ENCODE assay signal across 1 cellular context in the genomic region with DNA sequence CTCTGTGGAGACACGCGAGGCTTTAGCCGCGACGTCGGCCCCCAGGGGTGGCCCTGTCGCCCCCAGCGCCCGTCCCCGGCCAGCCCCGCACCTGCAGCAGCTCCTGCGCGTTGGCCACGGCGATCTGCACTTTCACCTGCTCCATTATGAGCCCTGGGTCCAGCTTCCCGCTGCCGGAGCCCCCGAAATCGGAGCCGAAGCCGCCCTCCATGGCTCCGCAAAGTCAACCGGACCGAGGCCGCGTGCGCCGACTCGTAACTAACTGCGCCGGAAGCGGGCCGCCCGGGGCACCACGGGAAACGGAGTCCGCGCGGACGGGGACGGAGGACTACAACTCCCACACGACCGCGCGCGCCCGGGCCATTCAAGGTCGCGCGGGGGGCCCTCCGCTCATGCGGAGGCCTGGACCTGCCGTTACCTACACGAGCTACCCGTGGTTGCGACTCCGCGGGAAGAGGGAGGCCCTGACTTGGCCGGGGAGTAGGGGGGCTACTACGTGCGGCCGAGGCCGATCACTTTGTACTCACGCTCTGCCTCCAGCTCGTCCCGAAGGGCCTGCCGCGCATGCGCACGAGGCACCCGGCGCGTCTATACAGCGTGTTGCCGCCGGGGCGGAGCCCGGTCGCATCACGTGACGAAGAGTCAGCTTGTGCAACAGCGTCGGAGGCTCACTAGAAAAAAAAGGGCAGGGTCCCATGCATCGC.
TF ChIP-seq lines count a peak whose summit lies in the region.

A gene (minus strand): TSS at position 264 of the 704 bp plus-strand sequence. CDS start 53 bp downstream, at position 211.

TF ChIP-seq in HepG2, 621 proteins besides CTCF, POLR2A, EP300 and RAD21 (continued from another document and continues in another):
- TF ChIP-seq, protein P1, sequence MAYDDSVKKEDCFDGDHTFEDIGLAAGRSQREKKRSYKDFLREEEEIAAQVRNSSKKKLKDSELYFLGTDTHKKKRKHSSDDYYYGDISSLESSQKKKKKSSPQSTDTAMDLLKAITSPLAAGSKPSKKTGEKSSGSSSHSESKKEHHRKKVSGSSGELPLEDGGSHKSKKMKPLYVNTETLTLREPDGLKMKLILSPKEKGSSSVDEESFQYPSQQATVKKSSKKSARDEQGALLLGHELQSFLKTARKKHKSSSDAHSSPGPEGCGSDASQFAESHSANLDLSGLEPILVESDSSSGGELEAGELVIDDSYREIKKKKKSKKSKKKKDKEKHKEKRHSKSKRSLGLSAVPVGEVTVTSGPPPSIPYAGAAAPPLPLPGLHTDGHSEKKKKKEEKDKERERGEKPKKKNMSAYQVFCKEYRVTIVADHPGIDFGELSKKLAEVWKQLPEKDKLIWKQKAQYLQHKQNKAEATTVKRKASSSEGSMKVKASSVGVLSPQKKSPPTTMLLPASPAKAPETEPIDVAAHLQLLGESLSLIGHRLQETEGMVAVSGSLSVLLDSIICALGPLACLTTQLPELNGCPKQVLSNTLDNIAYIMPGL (CRISPR knock-in tag; IDR thresholded peaks at IDR 0.05; ENCODE audit: borderline replicate concordance in 1 of 2, low read depth in 1 of 2), result peak in 1 of 2 experiments; percentile 70
- no peak for TF ChIP-seq NFYC (CRISPR knock-in tag; IDR thresholded peaks at IDR 0.05)
- peak; percentile 94 for TF ChIP-seq PHF8 (CRISPR knock-in tag; IDR thresholded peaks at IDR 0.05)
- peak; percentile 92 for TF ChIP-seq CAMTA2 (CRISPR knock-in tag; IDR thresholded peaks at IDR 0.05; ENCODE audit: borderline replicate concordance)
- peak; percentile 30 for TF ChIP-seq HNRNPK (IDR thresholded peaks at IDR 0.05; ENCODE audit: low read depth, low read length, poor library complexity, severe bottlenecking)
- TF ChIP-seq ZNF747 (CRISPR knock-in tag; IDR thresholded peaks at IDR 0.05; ENCODE audit: borderline replicate concordance), result no peak; the same call in 1 of the 2 replicates
- TF ChIP-seq, protein P2, sequence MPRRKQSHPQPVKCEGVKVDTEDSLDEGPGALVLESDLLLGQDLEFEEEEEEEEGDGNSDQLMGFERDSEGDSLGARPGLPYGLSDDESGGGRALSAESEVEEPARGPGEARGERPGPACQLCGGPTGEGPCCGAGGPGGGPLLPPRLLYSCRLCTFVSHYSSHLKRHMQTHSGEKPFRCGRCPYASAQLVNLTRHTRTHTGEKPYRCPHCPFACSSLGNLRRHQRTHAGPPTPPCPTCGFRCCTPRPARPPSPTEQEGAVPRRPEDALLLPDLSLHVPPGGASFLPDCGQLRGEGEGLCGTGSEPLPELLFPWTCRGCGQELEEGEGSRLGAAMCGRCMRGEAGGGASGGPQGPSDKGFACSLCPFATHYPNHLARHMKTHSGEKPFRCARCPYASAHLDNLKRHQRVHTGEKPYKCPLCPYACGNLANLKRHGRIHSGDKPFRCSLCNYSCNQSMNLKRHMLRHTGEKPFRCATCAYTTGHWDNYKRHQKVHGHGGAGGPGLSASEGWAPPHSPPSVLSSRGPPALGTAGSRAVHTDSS (CRISPR knock-in tag; conservative IDR thresholded peaks at IDR 0.05), result 0 out of 2 replicates have a peak, but pooled peaks have one; percentile 30
- no peak for TF ChIP-seq KLF11 (CRISPR knock-in tag; IDR thresholded peaks at IDR 0.05)
- TF ChIP-seq, protein P3, sequence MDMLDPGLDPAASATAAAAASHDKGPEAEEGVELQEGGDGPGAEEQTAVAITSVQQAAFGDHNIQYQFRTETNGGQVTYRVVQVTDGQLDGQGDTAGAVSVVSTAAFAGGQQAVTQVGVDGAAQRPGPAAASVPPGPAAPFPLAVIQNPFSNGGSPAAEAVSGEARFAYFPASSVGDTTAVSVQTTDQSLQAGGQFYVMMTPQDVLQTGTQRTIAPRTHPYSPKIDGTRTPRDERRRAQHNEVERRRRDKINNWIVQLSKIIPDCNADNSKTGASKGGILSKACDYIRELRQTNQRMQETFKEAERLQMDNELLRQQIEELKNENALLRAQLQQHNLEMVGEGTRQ (IDR thresholded peaks at IDR 0.05; ENCODE audit: low read depth, low read length), result peak; percentile 99
- TF ChIP-seq, protein P3 (CRISPR knock-in tag; IDR thresholded peaks at IDR 0.05; ENCODE audit: borderline replicate concordance), result peak; percentile 98
- 0 out of 2 replicates have a peak, but pooled peaks have one; percentile 22 for TF ChIP-seq ZNF564 (CRISPR knock-in tag; IDR thresholded peaks at IDR 0.05)
- TF ChIP-seq, protein P4, sequence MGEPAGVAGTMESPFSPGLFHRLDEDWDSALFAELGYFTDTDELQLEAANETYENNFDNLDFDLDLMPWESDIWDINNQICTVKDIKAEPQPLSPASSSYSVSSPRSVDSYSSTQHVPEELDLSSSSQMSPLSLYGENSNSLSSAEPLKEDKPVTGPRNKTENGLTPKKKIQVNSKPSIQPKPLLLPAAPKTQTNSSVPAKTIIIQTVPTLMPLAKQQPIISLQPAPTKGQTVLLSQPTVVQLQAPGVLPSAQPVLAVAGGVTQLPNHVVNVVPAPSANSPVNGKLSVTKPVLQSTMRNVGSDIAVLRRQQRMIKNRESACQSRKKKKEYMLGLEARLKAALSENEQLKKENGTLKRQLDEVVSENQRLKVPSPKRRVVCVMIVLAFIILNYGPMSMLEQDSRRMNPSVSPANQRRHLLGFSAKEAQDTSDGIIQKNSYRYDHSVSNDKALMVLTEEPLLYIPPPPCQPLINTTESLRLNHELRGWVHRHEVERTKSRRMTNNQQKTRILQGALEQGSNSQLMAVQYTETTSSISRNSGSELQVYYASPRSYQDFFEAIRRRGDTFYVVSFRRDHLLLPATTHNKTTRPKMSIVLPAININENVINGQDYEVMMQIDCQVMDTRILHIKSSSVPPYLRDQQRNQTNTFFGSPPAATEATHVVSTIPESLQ (CRISPR knock-in tag; conservative IDR thresholded peaks at IDR 0.05), result no peak
- TF ChIP-seq, protein P5, sequence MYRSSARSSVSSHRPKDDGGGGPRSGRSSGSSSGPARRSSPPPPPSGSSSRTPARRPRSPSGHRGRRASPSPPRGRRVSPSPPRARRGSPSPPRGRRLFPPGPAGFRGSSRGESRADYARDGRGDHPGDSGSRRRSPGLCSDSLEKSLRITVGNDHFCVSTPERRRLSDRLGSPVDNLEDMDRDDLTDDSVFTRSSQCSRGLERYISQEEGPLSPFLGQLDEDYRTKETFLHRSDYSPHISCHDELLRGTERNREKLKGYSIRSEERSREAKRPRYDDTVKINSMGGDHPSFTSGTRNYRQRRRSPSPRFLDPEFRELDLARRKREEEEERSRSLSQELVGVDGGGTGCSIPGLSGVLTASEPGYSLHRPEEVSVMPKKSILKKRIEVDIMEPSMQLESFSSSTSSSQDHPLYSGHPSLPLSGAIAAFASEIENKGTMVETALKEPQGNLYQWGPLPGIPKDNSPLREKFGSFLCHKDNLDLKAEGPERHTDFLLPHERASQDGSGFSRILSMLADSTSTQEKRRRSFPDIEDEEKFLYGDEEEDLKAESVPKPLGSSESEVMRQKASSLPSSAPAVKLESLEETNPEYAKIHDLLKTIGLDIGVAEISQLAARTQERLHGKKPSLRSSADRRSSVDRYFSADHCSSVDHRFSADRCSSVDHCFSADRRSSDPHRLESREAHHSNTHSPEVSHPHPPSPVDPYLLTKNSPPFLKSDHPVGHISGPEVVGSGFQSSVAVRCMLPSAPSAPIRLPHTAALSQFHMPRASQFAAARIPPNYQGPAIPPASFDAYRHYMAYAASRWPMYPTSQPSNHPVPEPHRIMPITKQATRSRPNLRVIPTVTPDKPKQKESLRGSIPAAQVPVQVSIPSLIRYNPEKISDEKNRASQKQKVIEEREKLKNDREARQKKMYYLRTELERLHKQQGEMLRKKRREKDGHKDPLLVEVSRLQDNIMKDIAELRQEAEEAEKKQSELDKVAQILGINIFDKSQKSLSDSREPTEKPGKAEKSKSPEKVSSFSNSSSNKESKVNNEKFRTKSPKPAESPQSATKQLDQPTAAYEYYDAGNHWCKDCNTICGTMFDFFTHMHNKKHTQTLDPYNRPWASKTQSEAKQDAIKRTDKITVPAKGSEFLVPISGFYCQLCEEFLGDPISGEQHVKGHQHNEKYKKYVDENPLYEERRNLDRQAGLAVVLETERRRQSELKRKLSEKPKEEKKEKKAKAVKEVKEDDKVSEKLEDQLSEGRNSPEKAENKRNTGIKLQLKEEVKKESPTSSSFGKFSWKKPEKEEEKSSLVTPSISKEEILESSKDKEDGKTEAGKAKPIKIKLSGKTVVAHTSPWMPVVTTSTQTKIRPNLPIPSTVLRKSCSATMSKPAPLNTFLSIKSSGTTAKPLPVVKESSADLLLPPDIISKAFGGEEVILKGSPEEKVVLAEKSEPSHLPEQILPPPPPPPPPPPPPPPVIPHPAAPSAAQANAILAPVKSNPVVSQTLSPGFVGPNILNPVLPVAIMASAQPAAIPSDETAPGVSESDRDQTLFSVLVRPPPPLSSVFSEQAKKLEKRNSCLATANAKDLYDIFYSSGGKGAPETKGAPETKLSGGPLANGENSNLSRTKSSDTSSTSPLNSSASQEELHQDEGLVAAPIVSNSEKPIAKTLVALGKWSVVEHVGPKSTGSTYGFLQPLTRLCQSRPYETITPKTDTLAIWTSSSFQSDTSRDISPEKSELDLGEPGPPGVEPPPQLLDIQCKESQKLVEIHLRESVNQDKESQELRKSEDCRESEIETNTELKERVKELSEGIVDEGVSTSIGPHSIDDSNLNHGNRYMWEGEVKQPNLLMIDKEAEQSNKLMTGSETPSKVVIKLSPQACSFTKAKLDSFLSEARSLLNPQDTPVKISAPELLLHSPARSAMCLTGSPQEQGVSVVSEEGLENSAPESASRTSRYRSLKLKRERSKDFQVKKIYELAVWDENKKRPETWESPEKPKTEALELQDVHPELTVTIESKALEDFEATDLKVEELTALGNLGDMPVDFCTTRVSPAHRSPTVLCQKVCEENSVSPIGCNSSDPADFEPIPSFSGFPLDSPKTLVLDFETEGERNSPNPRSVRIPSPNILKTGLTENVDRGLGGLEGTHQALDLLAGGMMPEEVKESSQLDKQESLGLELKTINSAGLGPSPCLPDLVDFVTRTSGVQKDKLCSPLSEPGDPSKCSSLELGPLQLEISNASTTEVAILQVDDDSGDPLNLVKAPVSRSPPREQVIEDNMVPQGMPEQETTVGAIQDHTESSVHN (CRISPR knock-in tag; IDR thresholded peaks at IDR 0.05), result peak; percentile 95
- TF ChIP-seq, protein P6, sequence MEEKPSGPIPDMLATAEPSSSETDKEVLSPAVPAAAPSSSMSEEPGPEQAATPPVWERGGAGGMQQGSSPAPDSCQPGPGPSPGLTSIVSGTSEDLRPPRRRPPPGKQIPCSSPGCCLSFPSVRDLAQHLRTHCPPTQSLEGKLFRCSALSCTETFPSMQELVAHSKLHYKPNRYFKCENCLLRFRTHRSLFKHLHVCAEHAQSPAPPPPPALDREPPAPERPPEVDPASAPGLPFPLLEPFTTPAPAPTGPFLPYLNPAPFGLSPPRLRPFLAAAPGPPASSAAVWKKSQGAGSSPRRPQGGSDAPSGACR (CRISPR knock-in tag; IDR thresholded peaks at IDR 0.05), result 0 out of 2 replicates have a peak, but pooled peaks have one; percentile 15
- TF ChIP-seq HNF4G (IDR thresholded peaks at IDR 0.05; ENCODE audit: borderline replicate concordance, low read depth, low read length), result peak; percentile 55; the same call in 1 of the 2 replicates
- TF ChIP-seq HNF4G (CRISPR knock-in tag; IDR thresholded peaks at IDR 0.05; ENCODE audit: borderline replicate concordance, low read depth), result no peak
- TF ChIP-seq STAG1 (CRISPR knock-in tag; IDR thresholded peaks at IDR 0.05), result peak; percentile 28; the same call in 1 of the 2 replicates
- TF ChIP-seq DMAP1 (CRISPR knock-in tag; IDR thresholded peaks at IDR 0.05), result peak; percentile 94
- TF ChIP-seq, protein P7, sequence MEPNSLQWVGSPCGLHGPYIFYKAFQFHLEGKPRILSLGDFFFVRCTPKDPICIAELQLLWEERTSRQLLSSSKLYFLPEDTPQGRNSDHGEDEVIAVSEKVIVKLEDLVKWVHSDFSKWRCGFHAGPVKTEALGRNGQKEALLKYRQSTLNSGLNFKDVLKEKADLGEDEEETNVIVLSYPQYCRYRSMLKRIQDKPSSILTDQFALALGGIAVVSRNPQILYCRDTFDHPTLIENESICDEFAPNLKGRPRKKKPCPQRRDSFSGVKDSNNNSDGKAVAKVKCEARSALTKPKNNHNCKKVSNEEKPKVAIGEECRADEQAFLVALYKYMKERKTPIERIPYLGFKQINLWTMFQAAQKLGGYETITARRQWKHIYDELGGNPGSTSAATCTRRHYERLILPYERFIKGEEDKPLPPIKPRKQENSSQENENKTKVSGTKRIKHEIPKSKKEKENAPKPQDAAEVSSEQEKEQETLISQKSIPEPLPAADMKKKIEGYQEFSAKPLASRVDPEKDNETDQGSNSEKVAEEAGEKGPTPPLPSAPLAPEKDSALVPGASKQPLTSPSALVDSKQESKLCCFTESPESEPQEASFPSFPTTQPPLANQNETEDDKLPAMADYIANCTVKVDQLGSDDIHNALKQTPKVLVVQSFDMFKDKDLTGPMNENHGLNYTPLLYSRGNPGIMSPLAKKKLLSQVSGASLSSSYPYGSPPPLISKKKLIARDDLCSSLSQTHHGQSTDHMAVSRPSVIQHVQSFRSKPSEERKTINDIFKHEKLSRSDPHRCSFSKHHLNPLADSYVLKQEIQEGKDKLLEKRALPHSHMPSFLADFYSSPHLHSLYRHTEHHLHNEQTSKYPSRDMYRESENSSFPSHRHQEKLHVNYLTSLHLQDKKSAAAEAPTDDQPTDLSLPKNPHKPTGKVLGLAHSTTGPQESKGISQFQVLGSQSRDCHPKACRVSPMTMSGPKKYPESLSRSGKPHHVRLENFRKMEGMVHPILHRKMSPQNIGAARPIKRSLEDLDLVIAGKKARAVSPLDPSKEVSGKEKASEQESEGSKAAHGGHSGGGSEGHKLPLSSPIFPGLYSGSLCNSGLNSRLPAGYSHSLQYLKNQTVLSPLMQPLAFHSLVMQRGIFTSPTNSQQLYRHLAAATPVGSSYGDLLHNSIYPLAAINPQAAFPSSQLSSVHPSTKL (CRISPR knock-in tag; IDR thresholded peaks at IDR 0.05), result peak; percentile 60
- TF ChIP-seq ZNF792 (CRISPR knock-in tag; IDR thresholded peaks at IDR 0.05), result peak; percentile 76; the same call in 1 of the 2 replicates
- TF ChIP-seq, protein P8, sequence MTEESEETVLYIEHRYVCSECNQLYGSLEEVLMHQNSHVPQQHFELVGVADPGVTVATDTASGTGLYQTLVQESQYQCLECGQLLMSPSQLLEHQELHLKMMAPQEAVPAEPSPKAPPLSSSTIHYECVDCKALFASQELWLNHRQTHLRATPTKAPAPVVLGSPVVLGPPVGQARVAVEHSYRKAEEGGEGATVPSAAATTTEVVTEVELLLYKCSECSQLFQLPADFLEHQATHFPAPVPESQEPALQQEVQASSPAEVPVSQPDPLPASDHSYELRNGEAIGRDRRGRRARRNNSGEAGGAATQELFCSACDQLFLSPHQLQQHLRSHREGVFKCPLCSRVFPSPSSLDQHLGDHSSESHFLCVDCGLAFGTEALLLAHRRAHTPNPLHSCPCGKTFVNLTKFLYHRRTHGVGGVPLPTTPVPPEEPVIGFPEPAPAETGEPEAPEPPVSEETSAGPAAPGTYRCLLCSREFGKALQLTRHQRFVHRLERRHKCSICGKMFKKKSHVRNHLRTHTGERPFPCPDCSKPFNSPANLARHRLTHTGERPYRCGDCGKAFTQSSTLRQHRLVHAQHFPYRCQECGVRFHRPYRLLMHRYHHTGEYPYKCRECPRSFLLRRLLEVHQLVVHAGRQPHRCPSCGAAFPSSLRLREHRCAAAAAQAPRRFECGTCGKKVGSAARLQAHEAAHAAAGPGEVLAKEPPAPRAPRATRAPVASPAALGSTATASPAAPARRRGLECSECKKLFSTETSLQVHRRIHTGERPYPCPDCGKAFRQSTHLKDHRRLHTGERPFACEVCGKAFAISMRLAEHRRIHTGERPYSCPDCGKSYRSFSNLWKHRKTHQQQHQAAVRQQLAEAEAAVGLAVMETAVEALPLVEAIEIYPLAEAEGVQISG (CRISPR knock-in tag; IDR thresholded peaks at IDR 0.05), result peak; percentile 90
- TF ChIP-seq ETV6 (CRISPR knock-in tag; conservative IDR thresholded peaks at IDR 0.05), result 0 out of 2 replicates have a peak, but pooled peaks have one; percentile 48
- TF ChIP-seq NR1H2 (CRISPR knock-in tag; IDR thresholded peaks at IDR 0.05; ENCODE audit: borderline replicate concordance, low read depth), result 0 out of 2 replicates have a peak, but pooled peaks have one; percentile 47
